8 cellular contexts compared by ENCODE assay signal in the genomic region with DNA sequence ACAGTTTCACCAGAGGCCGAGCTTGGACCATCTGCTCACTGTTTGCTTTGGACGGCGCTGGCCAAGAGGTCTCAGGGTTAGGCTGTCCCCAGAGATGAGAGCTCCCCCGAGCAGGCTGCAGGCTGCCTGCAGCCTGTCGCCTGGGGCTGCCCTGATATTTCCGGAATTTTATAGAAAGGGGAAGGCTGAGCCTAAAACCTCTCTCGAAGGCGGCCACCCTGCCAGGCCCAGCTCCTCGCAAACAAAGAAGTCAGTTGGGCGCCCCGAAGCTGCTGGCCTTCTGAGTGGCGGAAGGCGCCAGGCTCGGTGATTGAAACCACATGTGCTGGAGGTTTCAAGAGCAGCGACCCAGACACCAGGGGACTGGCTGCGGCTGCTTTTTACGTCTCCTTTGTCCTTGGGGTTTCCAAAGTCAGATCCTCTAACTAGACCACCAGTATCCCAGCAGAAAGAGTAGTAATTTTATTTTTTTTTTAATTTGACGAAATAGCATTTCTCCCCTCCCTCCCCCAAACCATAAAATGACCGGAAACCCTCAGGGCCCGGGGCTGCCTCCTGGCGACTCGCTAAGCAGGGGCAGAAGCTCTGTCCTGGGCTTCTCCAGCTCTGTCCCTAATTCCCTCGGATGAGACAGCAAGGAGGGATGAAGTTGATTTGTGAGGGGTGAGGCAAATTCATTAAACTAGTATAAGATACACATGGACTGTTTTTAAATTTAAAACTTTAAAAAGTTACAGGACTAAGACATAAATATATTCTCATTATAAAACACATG. TPM values are rescaled to one million over a fixed set of nuclear protein-coding genes. Genes with fewer than 3 reads are reported as not detected.
A peak's percentile ranks its signal among the peaks of the same experiment; 100 is the strongest.
DNase-seq lines count a peak whose midpoint lies in the region; ATAC-seq and TF ChIP-seq lines count a peak whose summit lies in the region.

No MANE protein-coding gene starts in this region.

- TF ChIP-seq POLR2A in heart left ventricle (IDR thresholded peaks at IDR 0.05): no peak

- H3K27ac ChIP-seq in heart left ventricle (peak overlapping the region in 11 of 12 donors; percentile 3 to 75 (median 61)), psoas muscle (peak overlapping the region; percentile 50)

- 21 to 30% (median 24%) methylated on average over 22 to 23 of the region's 23 CpGs for WGBS in heart left ventricle, 4 donors
- 11 to 27% (median 14%) methylated on average over 23 of the region's 23 CpGs for WGBS in psoas muscle, 3 donors

- H3K4me3 ChIP-seq in heart left ventricle (peak overlapping the region in 7 of 12 donors; percentile 0 to 28 (median 9)), psoas muscle (peak overlapping the region; percentile 30)

- ATAC-seq in heart left ventricle: peak; percentile 72 to 95 (median 92)
- ATAC-seq in psoas muscle: peak; percentile 52 to 83 (median 66)
- ATAC-seq in HG02852 (IDR thresholded peaks at IDR 0.05; ENCODE audit: unreplicated experiment): no peak
- ATAC-seq in GM18870 (IDR thresholded peaks at IDR 0.05; ENCODE audit: unreplicated experiment): no peak

- DNase-seq in ELF-1 (ENCODE audit: low read depth, low spot score): peak; percentile 94
- peak; percentile 37 for DNase-seq in SHP77 treated with DMSO at 0.1 percent for 48 hours (lab: John Stamatoyannopoulos, UW)
- peak; percentile 76 to 91 (median 82) for DNase-seq in heart left ventricle
- DNase-seq in psoas muscle: peak; percentile 80 to 84
- no peak for DNase-seq in stimulated activated CD4-positive, alpha-beta T cell treated with anti-CD3 and anti-CD28 coated beads, Interleukin-1b, Interleukin-23, amount 100 ng/mL, for 48 hours
- DNase-seq in kidney glomerular epithelial cell (lab: John Stamatoyannopoulos, UW): no peak

- peaks cover 0 to 8% (median 0%) of the 10 kb centered on the region in 9 donors for H3K27me3 ChIP-seq in heart left ventricle
- peaks cover 0 to 5% (median 0%) of the 10 kb centered on the region in 3 donors for H3K27me3 ChIP-seq in psoas muscle (ENCODE audit: insufficient read depth in 3 of 3, low read length in 2 of 3)

- intact Hi-C loops in heart left ventricle (cut with DNase I) (loop anchor here in 1 of 10 donors (2.0 kb wide), 1 partner anchor 75 kb away; a partner anchor contains a TSS), psoas muscle (cut with DNase I) (no loop called here)

- H3K9me3 ChIP-seq in heart left ventricle (no peaks in the 10 kb centered on the region), psoas muscle (no peaks in the 10 kb centered on the region)

- TF ChIP-seq CTCF in heart left ventricle (IDR thresholded peaks at IDR 0.05) (no peak), psoas muscle (IDR thresholded peaks at IDR 0.05) (no peak)

- H3K4me1 ChIP-seq in heart left ventricle (peaks cover 0 to 14% (median 6%) of the 10 kb centered on the region in 12 donors), psoas muscle (peaks cover 3% of the 10 kb centered on the region)

- H3K36me3 ChIP-seq in heart left ventricle: no peaks in the 10 kb centered on the region
- no peaks in the 10 kb centered on the region for H3K36me3 ChIP-seq in psoas muscle (ENCODE audit: insufficient read depth in 1 of 2, low read depth in 1 of 2)

RNA-seq across cellular contexts. Expression of a gene that starts 57.4 kb away (rescaled TPM):
- total RNA-seq in heart left ventricle (10 to 100 TPM in 3 of 9 donors, 1 to 10 TPM in 6; 2.5 to 18.4 (median 5.8) TPM), psoas muscle (1 to 10 TPM; 2.9 to 4.2 (median 3.0) TPM)
- polyA plus RNA-seq in heart left ventricle (10 to 100 TPM in 1 of 2 donors, 1 to 10 TPM in 1; 1.9 to 10.9 TPM), psoas muscle (1 to 10 TPM in 2 of 3 donors, under 1 TPM in 1; 0.83 to 3.3 (median 1.7) TPM)

Comparison
In these comparisons a context has a peak if more than half of its experiments do, and no peak if none do; other contexts are left out.
1. DNase-seq: peak in ELF-1 (single experiment), SHP77 treated with DMSO at 0.1 percent for 48 hours (single experiment), heart left ventricle (5 of 5) and psoas muscle (2 of 2); none in stimulated activated CD4-positive, alpha-beta T cell treated with anti-CD3 and anti-CD28 coated beads, Interleukin-1b, Interleukin-23, amount 100 ng/mL, for 48 hours (single experiment) and kidney glomerular epithelial cell (single experiment).
2. ATAC-seq: peak in heart left ventricle (4 of 4) and psoas muscle (4 of 4); none in HG02852 (single experiment) and GM18870 (single experiment).